ENCODE assay signal across 8 cellular contexts in the genomic region with DNA sequence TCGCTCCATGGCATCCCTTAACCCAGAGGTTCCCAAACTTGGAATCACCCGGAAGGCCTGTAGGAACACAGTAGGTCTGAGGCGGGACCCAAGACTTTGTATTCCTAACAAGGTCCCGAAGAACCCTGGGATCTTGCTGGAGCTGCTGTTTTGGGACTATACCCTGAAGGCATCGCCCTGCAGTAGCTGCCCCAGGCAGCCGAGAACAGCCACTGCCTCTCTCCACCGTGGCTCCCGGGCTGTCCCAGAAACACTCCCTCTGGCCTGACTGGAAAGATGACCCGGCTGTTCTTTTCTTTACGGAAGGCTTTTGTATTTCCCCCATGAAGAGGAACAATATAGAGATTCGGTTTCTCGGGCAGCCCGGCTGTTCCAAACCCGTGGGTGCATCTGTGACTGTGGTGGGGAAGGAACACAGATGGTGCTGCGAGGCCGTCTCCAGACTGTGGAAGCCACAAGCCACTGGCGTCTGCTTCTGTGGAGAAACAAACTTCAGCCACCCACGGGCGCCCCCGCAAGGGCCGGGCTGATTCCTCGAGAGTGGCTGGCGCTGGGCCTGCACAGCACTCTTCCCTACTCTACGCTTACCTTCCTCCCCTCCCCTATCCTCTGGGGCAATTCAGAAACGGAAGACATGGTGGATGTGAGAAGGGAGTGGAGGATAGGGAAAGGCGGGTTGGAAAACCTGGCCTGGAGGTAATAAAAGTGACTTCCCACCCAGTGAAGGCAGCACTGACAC. TPM values are rescaled to one million over a fixed set of nuclear protein-coding genes. Genes with fewer than 3 reads are reported as not detected.
DNase-seq lines count a peak whose midpoint lies in the region; ATAC-seq and TF ChIP-seq lines count a peak whose summit lies in the region.

No MANE protein-coding gene starts in this region.

- peaks cover 11% of the 10 kb centered on the region for H3K27me3 ChIP-seq in fibroblast of lung (ENCODE audit: control insufficient read depth, insufficient read depth, low read length)
- H3K27me3 ChIP-seq in tibial artery, result peaks cover 0 to 12% of the 10 kb centered on the region in 2 donors

- no peaks in the 10 kb centered on the region for H3K9me3 Mint-ChIP-seq in nephron progenitor cell
- no peaks in the 10 kb centered on the region for H3K9me3 Mint-ChIP-seq in activated T-helper 17 cell treated with anti-CD3 and anti-CD28 coated beads, Interleukin-2, amount 50 U/mL, for 72 hours

- H3K27ac ChIP-seq in fibroblast of lung (ENCODE audit: insufficient read depth, low read length), result no peak overlapping the region
- H3K27ac ChIP-seq in tibial artery, result no peak overlapping the region

- H3K27me3 Mint-ChIP-seq in nephron progenitor cell (ENCODE audit: low read depth, poor library complexity), result peaks cover 37% of the 10 kb centered on the region
- peaks cover 21% of the 10 kb centered on the region for H3K27me3 Mint-ChIP-seq in activated T-helper 17 cell treated with anti-CD3 and anti-CD28 coated beads, Interleukin-2, amount 50 U/mL, for 72 hours

- peak overlapping the region; percentile 25 for H3K4me2 ChIP-seq in fibroblast of lung (ENCODE audit: extremely low read depth, insufficient read depth, low read length)

- H3K9ac ChIP-seq in fibroblast of lung (ENCODE audit: insufficient read depth, low read length), result no peak overlapping the region

- no peak overlapping the region for H3K4me3 Mint-ChIP-seq in nephron progenitor cell
- H3K4me3 Mint-ChIP-seq in activated T-helper 17 cell treated with anti-CD3 and anti-CD28 coated beads, Interleukin-2, amount 50 U/mL, for 72 hours, result no peak overlapping the region

- H3K36me3 Mint-ChIP-seq in nephron progenitor cell (ENCODE audit: low read depth), result no peaks in the 10 kb centered on the region
- H3K36me3 Mint-ChIP-seq in activated T-helper 17 cell treated with anti-CD3 and anti-CD28 coated beads, Interleukin-2, amount 50 U/mL, for 72 hours (ENCODE audit: low read depth), result no peaks in the 10 kb centered on the region

- H3K79me2 ChIP-seq in fibroblast of lung (ENCODE audit: control insufficient read depth, insufficient read depth, low read length), result no peaks in the 10 kb centered on the region

- ATAC-seq in activated T-helper 17 cell treated with anti-CD3 and anti-CD28 coated beads, Interleukin-2, amount 50 U/mL, for 72 hours (replicated peaks), result no peak

- no peaks in the 10 kb centered on the region for H3K4me1 ChIP-seq in fibroblast of lung (ENCODE audit: control insufficient read depth, extremely low read depth, insufficient read depth, low read length)
- H3K4me1 ChIP-seq in tibial artery, result peaks cover 0 to 8% (median 0%) of the 10 kb centered on the region in 4 donors

- no peaks in the 10 kb centered on the region for H4K20me1 ChIP-seq in fibroblast of lung (ENCODE audit: control insufficient read depth, extremely low read depth, insufficient read depth, low read length)

- H3K9me3 ChIP-seq in fibroblast of lung (ENCODE audit: control insufficient read depth, insufficient read depth, low read depth, low read length), result no peaks in the 10 kb centered on the region
- H3K9me3 ChIP-seq in tibial artery, result no peaks in the 10 kb centered on the region

- H3K27ac Mint-ChIP-seq in nephron progenitor cell, result peak overlapping the region; percentile 60
- H3K27ac Mint-ChIP-seq in activated T-helper 17 cell treated with anti-CD3 and anti-CD28 coated beads, Interleukin-2, amount 50 U/mL, for 72 hours, result no peak overlapping the region

- intact Hi-C loops in tibial artery (cut with DNase I; ENCODE audit: low total_unique reads), result no loop called here

- TF ChIP-seq CTCF in fibroblast of lung (conservative IDR thresholded peaks at IDR 0.05 in 1 of 2, IDR thresholded peaks at IDR 0.05 in 1 of 2; ENCODE audit: low read depth in 1 of 2, low read length in 2 of 2) (no peak), nephron progenitor cell (IDR thresholded peaks at IDR 0.05) (no peak), tibial artery (IDR thresholded peaks at IDR 0.05) (no peak)

- H3K4me1 Mint-ChIP-seq in nephron progenitor cell, result peaks cover 49% of the 10 kb centered on the region
- H3K4me1 Mint-ChIP-seq in activated T-helper 17 cell treated with anti-CD3 and anti-CD28 coated beads, Interleukin-2, amount 50 U/mL, for 72 hours, result no peaks in the 10 kb centered on the region

- DNase-seq in DMS53 treated with DMSO at 0.1 percent for 48 hours (lab: John Stamatoyannopoulos, UW; ENCODE audit: unreplicated experiment) (peak; percentile 18), NCI-H1694 (lab: John Stamatoyannopoulos, UW) (peak; percentile 55), fibroblast of lung (ENCODE audit: low read depth in 2 of 2) (peak; percentile 18 to 63), nephron progenitor cell (peak; percentile 24), NCI-H345 treated with DMSO at 0.1 percent for 48 hours (lab: John Stamatoyannopoulos, UW; ENCODE audit: unreplicated experiment) (no peak), A172 (ENCODE audit: low spot score) (no peak), tibial artery (no peak)

- H3K36me3 ChIP-seq in fibroblast of lung (ENCODE audit: control insufficient read depth, insufficient read depth, low read length), result no peaks in the 10 kb centered on the region
- H3K36me3 ChIP-seq in tibial artery, result no peaks in the 10 kb centered on the region

- H3K4me3 ChIP-seq in fibroblast of lung (replicated peaks in 1 of 4; ENCODE audit: control extremely low read depth in 1 of 4, insufficient read depth in 1 of 4, low read depth in 3 of 4, low read length in 4 of 4) (peak overlapping the region in 1 of 4 experiments; percentile 4), tibial artery (no peak overlapping the region)

- H2AFZ ChIP-seq in fibroblast of lung (ENCODE audit: low read length), result peak overlapping the region; percentile 59

RNA-seq across cellular contexts. Expression of gene VASH2, which starts 33.8 kb away (rescaled TPM):
- 0.17 and 1.0 TPM in 2 replicates for total RNA-seq in fibroblast of lung
- polyA plus RNA-seq in fibroblast of lung, result 0.22 and 0.46 TPM in 2 replicates
- 0.17 and 0.59 TPM in 2 replicates for polyA plus RNA-seq in fibroblast of lung (2012)
- polyA minus RNA-seq in fibroblast of lung (ENCODE audit: low replicate concordance), result not detected in 2 replicates
- 1.9 and 2.9 TPM in 2 replicates for total RNA-seq in A172 (2014; rRNA removed; shearing (Covaris generic))
- total RNA-seq in activated T-helper 17 cell treated with anti-CD3 and anti-CD28 coated beads, Interleukin-2, amount 50 U/mL, for 72 hours, result under 1 TPM in 1 of 2 donors, not detected in 1; 0.52 TPM

RNA-seq across cellular contexts. Expression of gene FLVCR1, which starts 58.5 kb away (rescaled TPM):
- total RNA-seq in fibroblast of lung, result 6.4 and 7.3 TPM in 2 replicates
- polyA plus RNA-seq in fibroblast of lung, result 2.5 and 2.9 TPM in 2 replicates
- 3.0 and 3.4 TPM in 2 replicates for polyA plus RNA-seq in fibroblast of lung (2012)
- polyA minus RNA-seq in fibroblast of lung (ENCODE audit: low replicate concordance), result 0.27 and 15.9 TPM in 2 replicates
- 17.0 and 19.8 TPM in 2 replicates for total RNA-seq in A172 (2014; rRNA removed; shearing (Covaris generic))
- 10 to 100 TPM in 1 of 2 donors, 1 to 10 TPM in 1; 9.7 to 22.9 TPM for total RNA-seq in activated T-helper 17 cell treated with anti-CD3 and anti-CD28 coated beads, Interleukin-2, amount 50 U/mL, for 72 hours

Comparison
In these comparisons a context has a peak if more than half of its experiments do, and no peak if none do; other contexts are left out.
1. DNase-seq: peak in DMS53 treated with DMSO at 0.1 percent for 48 hours (single experiment), NCI-H1694 (single experiment), fibroblast of lung (2 of 2) and nephron progenitor cell (single experiment); none in NCI-H345 treated with DMSO at 0.1 percent for 48 hours (single experiment), A172 (single experiment) and tibial artery (0 of 2).